Comparison of ENCODE assay signal across 12 cellular contexts in the genomic region with DNA sequence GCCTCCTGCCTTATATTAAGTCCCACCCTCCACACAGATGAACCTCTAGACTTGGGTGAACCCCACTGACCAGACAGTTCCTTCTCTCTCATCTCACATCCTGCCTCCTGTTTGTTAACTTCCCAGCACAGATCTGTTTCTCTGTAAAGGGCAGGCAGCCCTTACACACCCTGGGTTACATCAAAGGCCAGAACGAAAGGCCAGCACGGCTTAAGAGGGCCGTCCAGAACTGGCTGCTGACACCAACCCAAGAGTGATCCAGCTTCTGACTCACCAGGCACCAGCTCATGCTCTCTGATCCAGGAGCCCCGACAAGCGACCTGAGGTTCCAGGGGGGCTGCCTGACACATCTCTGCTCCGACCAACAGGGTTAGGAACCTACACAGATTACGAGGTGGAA.
DNase-seq lines count a peak whose midpoint lies in the region; ATAC-seq and TF ChIP-seq lines count a peak whose summit lies in the region.
"Had no signal": no experiment of that assay in that cellular context is flagged by ENCODE, and none has a peak within 500 bp of the region (broad histone marks: within the 10 kb centered on the region; RNA-seq: fewer than 3 reads in every experiment).

No MANE protein-coding gene starts in this region.

- H3K36me3 ChIP-seq in fibroblast of lung (ENCODE audit: control insufficient read depth, insufficient read depth, low read length) (no peaks in the 10 kb centered on the region), mucosa of rectum (ENCODE audit: control insufficient read depth in 2 of 2, insufficient read depth in 2 of 2, low read length in 2 of 2) (no peaks in the 10 kb centered on the region), tibial nerve (no peaks in the 10 kb centered on the region)

- H3K4me1 ChIP-seq in fibroblast of lung (ENCODE audit: control insufficient read depth, extremely low read depth, insufficient read depth, low read length): peaks cover 9% of the 10 kb centered on the region
- peaks cover 2 to 3% of the 10 kb centered on the region in 2 donors for H3K4me1 ChIP-seq in mucosa of rectum (ENCODE audit: control insufficient read depth in 2 of 2, insufficient read depth in 2 of 2, low read length in 2 of 2)
- H3K4me1 ChIP-seq in tibial nerve: peaks cover 0 to 32% (median 3%) of the 10 kb centered on the region in 4 donors

- H2AFZ ChIP-seq in fibroblast of lung (ENCODE audit: low read length): no peak overlapping the region

- no peaks in the 10 kb centered on the region for H3K9me3 ChIP-seq in fibroblast of lung (ENCODE audit: control insufficient read depth, insufficient read depth, low read depth, low read length)
- no peaks in the 10 kb centered on the region for H3K9me3 ChIP-seq in mucosa of rectum (ENCODE audit: control insufficient read depth in 2 of 2, low read length in 2 of 2)
- H3K9me3 ChIP-seq in tibial nerve: no peaks in the 10 kb centered on the region

- TF ChIP-seq CTCF in fibroblast of lung (conservative IDR thresholded peaks at IDR 0.05 in 1 of 2, IDR thresholded peaks at IDR 0.05 in 1 of 2; ENCODE audit: low read depth in 1 of 2, low read length in 2 of 2) (no peak), tibial nerve (IDR thresholded peaks at IDR 0.05) (no peak)

- peak overlapping the region; percentile 75 for H3K4me2 ChIP-seq in fibroblast of lung (ENCODE audit: extremely low read depth, insufficient read depth, low read length)

- H3K27me3 ChIP-seq in fibroblast of lung (ENCODE audit: control insufficient read depth, insufficient read depth, low read length) (no peaks in the 10 kb centered on the region), mucosa of rectum (ENCODE audit: control insufficient read depth in 2 of 2, insufficient read depth in 2 of 2, low read length in 2 of 2) (no peaks in the 10 kb centered on the region), tibial nerve (no peaks in the 10 kb centered on the region)

- peak in 1 of 2 donors; percentile 17 for TF ChIP-seq POLR2A in tibial nerve (IDR thresholded peaks at IDR 0.05)

- no peaks in the 10 kb centered on the region for H3K79me2 ChIP-seq in fibroblast of lung (ENCODE audit: control insufficient read depth, insufficient read depth, low read length)

- H3K27ac ChIP-seq in fibroblast of lung (ENCODE audit: insufficient read depth, low read length) (peak overlapping the region; percentile 72), mucosa of rectum (ENCODE audit: low read depth in 2 of 2, low read length in 2 of 2) (peak overlapping the region; percentile 34 to 74), tibial nerve (peak overlapping the region; percentile 58 to 89 (median 76))

- peak; percentile 60 for DNase-seq in M059J (ENCODE audit: low read depth)
- peak; percentile 65 to 78 for DNase-seq in fibroblast of lung (ENCODE audit: low read depth in 2 of 2)
- DNase-seq in tibial nerve (ENCODE audit: low spot score in 2 of 2): peak; percentile 49 to 73
- no peak for DNase-seq in stimulated activated CD4-positive, alpha-beta T cell treated with anti-CD3 and anti-CD28 coated beads, Interleukin-4, amount 100 ng/mL, for 24 hours
- no peak for DNase-seq in T-helper 2 cell
- DNase-seq in RPMI8226: no peak
- DNase-seq: activated T-cell treated with anti-CD3 and anti-CD28 coated beads, Interleukin-2, amount 50 U/mL, for 72 hours; erythroblast; NCI-H1930; posterior cingulate gyrus had no signal

- WGBS in tibial nerve, 2 donors: 38 to 43% methylated on average over 7 of the region's 7 CpGs

- H3K4me3 ChIP-seq in fibroblast of lung (replicated peaks in 1 of 4; ENCODE audit: control extremely low read depth in 1 of 4, insufficient read depth in 1 of 4, low read depth in 3 of 4, low read length in 4 of 4) (peak overlapping the region in 2 of 4 experiments; percentile 21 to 42), mucosa of rectum (ENCODE audit: low read length in 2 of 2) (no peak overlapping the region), tibial nerve (no peak overlapping the region)

- no peak for ATAC-seq in HG02759 (IDR thresholded peaks at IDR 0.05; ENCODE audit: unreplicated experiment)
- ATAC-seq: activated T-cell treated with anti-CD3 and anti-CD28 coated beads, Interleukin-2, amount 50 U/mL, for 72 hours had no signal

- H3K9ac ChIP-seq in fibroblast of lung (ENCODE audit: insufficient read depth, low read length) (peak overlapping the region; percentile 36), mucosa of rectum (ENCODE audit: low read depth in 1 of 2, low read length in 2 of 2) (no peak overlapping the region)

- peak; percentile 37 to 83 for TF ChIP-seq EP300 in tibial nerve (IDR thresholded peaks at IDR 0.05)

- H4K20me1 ChIP-seq in fibroblast of lung (ENCODE audit: control insufficient read depth, extremely low read depth, insufficient read depth, low read length): no peaks in the 10 kb centered on the region

Comparison
In these comparisons a context has a peak if more than half of its experiments do, and no peak if none do; other contexts are left out.
1. DNase-seq: peak in M059J (single experiment), fibroblast of lung (2 of 2) and tibial nerve (2 of 2); none in stimulated activated CD4-positive, alpha-beta T cell treated with anti-CD3 and anti-CD28 coated beads, Interleukin-4, amount 100 ng/mL, for 24 hours (single experiment), T-helper 2 cell (0 of 5) and RPMI8226 (single experiment).
2. Peak in every context shown above with its lines, with median percentiles within 50 percentile points of each other: H3K27ac ChIP-seq.